ENCODE assay signal across 1 cellular context in genomic region chr16:85622683-85623082, GRCh38.
TF ChIP-seq lines count a peak whose summit lies in the region.

No MANE protein-coding gene starts in this region.

TF ChIP-seq in HepG2, 621 proteins besides CTCF, POLR2A, EP300 and RAD21:
- peak; percentile 42 for TF ChIP-seq TEAD3 (CRISPR knock-in tag; optimal IDR thresholded peaks at IDR 0.05; ENCODE audit: borderline replicate concordance)
- 0 out of 2 replicates have a peak, but pooled peaks have one; percentile 35 for TF ChIP-seq ZNF83 (CRISPR knock-in tag; IDR thresholded peaks at IDR 0.05; ENCODE audit: borderline replicate concordance)
- no peak for TF ChIP-seq TCF7 (IDR thresholded peaks at IDR 0.05; ENCODE audit: low read depth)
